In genomic region chr4:98910728-98911127, GRCh38 we compare ENCODE assay signal across 8 cellular contexts. TPM values are rescaled to one million over a fixed set of nuclear protein-coding genes. Genes with fewer than 3 reads are reported as not detected.
DNase-seq lines count a peak whose midpoint lies in the region; ATAC-seq and TF ChIP-seq lines count a peak whose summit lies in the region.
"Not testable (repeated sequence)": the region's sequence is repeated elsewhere in the genome, so short reads cannot be mapped to it uniquely, and the experiment has no call there.

No MANE protein-coding gene starts in this region.

- H2BK120ac ChIP-seq in mesendoderm (ENCODE audit: low read depth, low read length), result not testable (repeated sequence)

- CTCF ChIA-PET in HEK293 (lab: Yijun Ruan, JAX), result interaction anchor here (0.6 to 0.7 kb wide), 2 partner anchors 85 to 91 kb away, joined by 3 to 4 read pairs; partner anchors contain the start of gene METAP1

- H3K4me1 ChIP-seq in HEK293 (ENCODE audit: control insufficient read depth, insufficient read depth, low read length); mesendoderm (ENCODE audit: control insufficient read depth, low read depth, low read length): not testable (repeated sequence)

- not testable (repeated sequence) for H3K4ac ChIP-seq in mesendoderm (ENCODE audit: low read depth, low read length)

- H3K56ac ChIP-seq in mesendoderm (ENCODE audit: low read length), result not testable (repeated sequence)

- not testable (repeated sequence) for H3K9ac ChIP-seq in mesendoderm (ENCODE audit: low read length)

- H3K27me3 Mint-ChIP-seq in T-helper 17 cell, result not testable (repeated sequence)

- H3K9me3 ChIP-seq in HEK293 (ENCODE audit: control insufficient read depth, insufficient read depth, low read depth, low read length); MG63; T-helper 17 cell (ENCODE audit: control insufficient read depth, low read length, poor library complexity, severe bottlenecking): not testable (repeated sequence)

- H3K27ac Mint-ChIP-seq in T-helper 17 cell, result peak overlapping the region; percentile 39

- H3K23ac ChIP-seq in mesendoderm (ENCODE audit: low read length), result not testable (repeated sequence)

- H3K27me3 ChIP-seq in MG63; mesendoderm (ENCODE audit: insufficient read depth, low read length, poor library complexity): not testable (repeated sequence)

- not testable (repeated sequence) for H4K8ac ChIP-seq in mesendoderm (ENCODE audit: low read depth, low read length)

- H3K4me3 ChIP-seq in HEK293 (ENCODE audit: low read depth, low read length); MG63; choroid plexus epithelial cell (ENCODE audit: low read depth, low read length); mesendoderm (ENCODE audit: low read length): not testable (repeated sequence)

- H3K18ac ChIP-seq in mesendoderm (ENCODE audit: low read length), result not testable (repeated sequence)

- peak; percentile 42 for ATAC-seq in GM19463 (IDR thresholded peaks at IDR 0.05; ENCODE audit: unreplicated experiment)
- not testable (repeated sequence) for ATAC-seq in T-helper 17 cell

- H2BK5ac ChIP-seq in mesendoderm (ENCODE audit: low read length), result not testable (repeated sequence)

- not testable (repeated sequence) for H2BK15ac ChIP-seq in mesendoderm (replicated peaks; ENCODE audit: low read depth)

- H3K36me3 ChIP-seq in HEK293 (ENCODE audit: control insufficient read depth in 2 of 2, insufficient read depth in 1 of 2, low read length in 2 of 2); mesendoderm (ENCODE audit: control insufficient read depth, insufficient read depth, low read length): not testable (repeated sequence)
- H3K36me3 ChIP-seq in MG63, result peaks cover 13% of the 10 kb centered on the region

- not testable (repeated sequence) for H3K4me3 Mint-ChIP-seq in T-helper 17 cell

- H3K79me1 ChIP-seq in mesendoderm (ENCODE audit: low read length), result not testable (repeated sequence)

- DNase-seq in EH (ENCODE audit: low read depth) (peak; percentile 18), MG63 (peak; percentile 24), choroid plexus epithelial cell (ENCODE audit: low read depth) (peak; percentile 13), glomerular visceral epithelial cell (ENCODE audit: extremely low spot score) (peak; percentile 18), mesendoderm (peak; percentile 57)
- DNase-seq in T-helper 17 cell, result not testable (repeated sequence)

- H3K27ac ChIP-seq in HEK293 (ENCODE audit: extremely low read depth, low read depth, low read length); mesendoderm (ENCODE audit: low read depth, low read length): not testable (repeated sequence)

- H3K4me1 Mint-ChIP-seq in T-helper 17 cell, result peaks cover 29% of the 10 kb centered on the region

- not testable (repeated sequence) for H3K4me2 ChIP-seq in mesendoderm (ENCODE audit: low read length)

- not testable (repeated sequence) for H3K36me3 Mint-ChIP-seq in T-helper 17 cell (ENCODE audit: low read depth)

- not testable (repeated sequence) for H4K5ac ChIP-seq in mesendoderm (ENCODE audit: low read length)

- H2AK5ac ChIP-seq in mesendoderm (ENCODE audit: low read length), result not testable (repeated sequence)

- TF ChIP-seq CTCF in HEK293 (tag by site-specific recombination; IDR thresholded peaks at IDR 0.05); choroid plexus epithelial cell (conservative IDR thresholded peaks at IDR 0.05; ENCODE audit: low read depth, low read length): not testable (repeated sequence)

- no CpG with 5 or more reads among the region's 8 CpGs for WGBS in mesendoderm (ENCODE audit: extremely low coverage, insufficient coverage, low lambda C conversion rate)

- POLR2A ChIA-PET in HEK293 (lab: Yijun Ruan, JAX), result not testable (repeated sequence)

- peaks cover 81% of the 10 kb centered on the region for H3K79me2 ChIP-seq in mesendoderm (ENCODE audit: control insufficient read depth, insufficient read depth, low read length)

TF ChIP-seq in HEK293, 187 proteins besides CTCF, POLR2A, EP300 and RAD21:
- TF ChIP-seq ZNF600 (tag by site-specific recombination; IDR thresholded peaks at IDR 0.05), result peak; percentile 42; the same call in 1 of the 2 replicates

RNA-seq across cellular contexts. Expression of gene EIF4E, which starts 18.2 kb away (rescaled TPM):
- total RNA-seq in MG63 (2014; rRNA removed; shearing (Covaris generic); ENCODE audit: low replicate concordance), result 81.2 and 236 TPM in 2 replicates
- total RNA-seq in T-helper 17 cell, result 10 to 100 TPM; 50.5 to 51.1 TPM
- 151 TPM for polyA plus RNA-seq in mesendoderm (2013, experiment 1 of 2)
- 152 TPM for polyA plus RNA-seq in mesendoderm (2013, experiment 2 of 2)
